ENCODE assay signal across 27 cellular contexts in the genomic region with DNA sequence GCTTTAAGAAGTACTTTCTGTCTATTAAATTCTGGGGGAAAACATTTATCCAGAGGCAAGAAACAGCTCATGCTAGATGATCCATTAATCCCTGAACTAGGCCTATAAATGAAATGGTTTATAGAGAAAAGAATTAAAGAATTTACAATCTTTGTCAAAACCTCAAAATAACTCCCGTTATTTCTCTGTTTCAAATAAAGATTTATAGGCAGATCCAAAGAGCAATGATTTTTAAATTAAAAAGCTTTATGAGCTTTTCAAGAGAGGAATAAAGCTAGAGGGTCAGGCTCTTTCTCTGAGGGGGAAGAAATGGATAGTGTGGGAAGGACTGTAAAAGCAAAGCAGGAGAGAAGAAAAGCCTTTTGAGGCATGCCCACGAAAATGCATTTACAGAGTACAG.
DNase-seq lines count a peak whose midpoint lies in the region; ATAC-seq and TF ChIP-seq lines count a peak whose summit lies in the region.
"Had no signal": no experiment of that assay in that cellular context is flagged by ENCODE, and none has a peak within 500 bp of the region (broad histone marks: within the 10 kb centered on the region; RNA-seq: fewer than 3 reads in every experiment).

No MANE protein-coding gene starts in this region.

- H2AFZ ChIP-seq in osteoblast (ENCODE audit: low read length), result no peak overlapping the region

- no peak overlapping the region for H3K4me2 ChIP-seq in osteoblast (ENCODE audit: insufficient read depth, low read length)
- H3K4me2 ChIP-seq: KMS-11 had no signal

- no peaks in the 10 kb centered on the region; the same call in 1 of the 2 replicates for H3K9me3 Mint-ChIP-seq in HFFc6
- H3K9me3 Mint-ChIP-seq: CD4-positive, alpha-beta memory T cell; T-cell had no signal

- H3K4me3 ChIP-seq in fibroblast of villous mesenchyme (ENCODE audit: low read depth, low read length) (no peak overlapping the region), osteoblast (ENCODE audit: insufficient read depth, low read length) (no peak overlapping the region), right lobe of liver (no peak overlapping the region)
- H3K4me3 ChIP-seq: GM12878, Peyer's patch had no signal

- H3K27ac ChIP-seq in osteoblast (ENCODE audit: low read depth, low read length), result peak overlapping the region; percentile 74
- H3K27ac ChIP-seq in right lobe of liver, result no peak overlapping the region
- H3K27ac ChIP-seq: HL-60, KMS-11, Peyer's patch had no signal

- no peaks in the 10 kb centered on the region for H4K20me1 ChIP-seq in osteoblast (ENCODE audit: insufficient read depth, low read length)

- H3K4me3 Mint-ChIP-seq in HFFc6, result peak overlapping the region; percentile 14; the same call in 1 of the 2 replicates
- H3K4me3 Mint-ChIP-seq: CD4-positive, alpha-beta memory T cell; IgD-negative memory B cell; T-cell had no signal

- 74% methylated on average over 2 of the region's 2 CpGs for WGBS in right lobe of liver (ENCODE audit: insufficient coverage, low coverage, low lambda C conversion rate, missing lambda C conversion rate)

- no peaks in the 10 kb centered on the region for H3K36me3 Mint-ChIP-seq in HFFc6 (ENCODE audit: low read depth)
- H3K36me3 Mint-ChIP-seq: CD4-positive, alpha-beta memory T cell; T-cell had no signal

- TF ChIP-seq CTCF in HFFc6 (IDR thresholded peaks at IDR 0.05) (no peak), fibroblast of villous mesenchyme (IDR thresholded peaks at IDR 0.05; ENCODE audit: insufficient read depth, low read depth, low read length) (no peak), osteoblast (IDR thresholded peaks at IDR 0.05; ENCODE audit: extremely low read depth, low read depth, low read length) (no peak), right lobe of liver (IDR thresholded peaks at IDR 0.05) (no peak)

- peaks cover 55% of the 10 kb centered on the region for H3K4me1 Mint-ChIP-seq in HFFc6 (ENCODE audit: low read depth)
- H3K4me1 Mint-ChIP-seq: CD4-positive, alpha-beta memory T cell; IgD-negative memory B cell; T-cell had no signal

- no peaks in the 10 kb centered on the region; the same call in 1 of the 2 replicates for H3K27me3 Mint-ChIP-seq in HFFc6 (ENCODE audit: insufficient read depth)

- H3K9me3 ChIP-seq in osteoblast (ENCODE audit: low read depth, low read length), result no peaks in the 10 kb centered on the region
- no peaks in the 10 kb centered on the region for H3K9me3 ChIP-seq in right lobe of liver
- H3K9me3 ChIP-seq: Peyer's patch had no signal

- H3K4me1 ChIP-seq in osteoblast (ENCODE audit: insufficient read depth, low read length) (peaks cover 17% of the 10 kb centered on the region), right lobe of liver (no peaks in the 10 kb centered on the region)
- H3K4me1 ChIP-seq: Peyer's patch had no signal

- no peaks in the 10 kb centered on the region for H3K27me3 ChIP-seq in osteoblast (ENCODE audit: insufficient read depth, low read length)
- H3K27me3 ChIP-seq in right lobe of liver, result no peaks in the 10 kb centered on the region
- H3K27me3 ChIP-seq: Peyer's patch had no signal

- no peak for ATAC-seq in right lobe of liver
- ATAC-seq: GM12878, T-cell had no signal

- no peak for TF ChIP-seq POLR2A in right lobe of liver (IDR thresholded peaks at IDR 0.05)

- DNase-seq in EH (ENCODE audit: low read depth) (peak; percentile 39), HFFc6 (no peak), fibroblast of villous mesenchyme (ENCODE audit: low read depth) (peak; percentile 36), osteoblast (ENCODE audit: insufficient read length, low spot score, missing footprints) (no peak), SKM-1 (lab: John Stamatoyannopoulos, UW; ENCODE audit: unreplicated experiment) (no peak), NCI-H1930 (lab: John Stamatoyannopoulos, UW) (no peak), right lobe of liver (no peak)
- DNase-seq in stimulated activated CD8-positive, alpha-beta memory T cell treated with anti-CD3 and anti-CD28 coated beads, Interleukin-4, amount 100 ng/mL, for 48 hours, result no peak
- DNase-seq: AML-193; C1 segment of cervical spinal cord; CD4-positive, alpha-beta memory T cell; COR-L47; DMS53; GDM1; NCI-H1048; NCI-H1417; NCI-H1694; NCI-H2081; NCI-H2227 treated with DMSO at 0.1 percent for 48 hours; NCI-H526 treated with DMSO at 0.1 percent for 48 hours; Peyer's patch; SIG-M5; T-cell had no signal

- H3K36me3 ChIP-seq in osteoblast (ENCODE audit: insufficient read depth, low read length), result no peaks in the 10 kb centered on the region
- H3K36me3 ChIP-seq in right lobe of liver, result no peaks in the 10 kb centered on the region
- H3K36me3 ChIP-seq: Peyer's patch had no signal

- peak overlapping the region; percentile 81 for H3K27ac Mint-ChIP-seq in HFFc6
- H3K27ac Mint-ChIP-seq: CD4-positive, alpha-beta memory T cell; IgD-negative memory B cell; T-cell had no signal

- no peaks in the 10 kb centered on the region for H3K79me2 ChIP-seq in osteoblast (ENCODE audit: insufficient read depth, low read length)

- intact Hi-C loops in right lobe of liver (cut with DNase I), result no loop called here

Comparison
In these comparisons a context has a peak if more than half of its experiments do, and no peak if none do; other contexts are left out.
1. DNase-seq: peak in EH (single experiment) and fibroblast of villous mesenchyme (single experiment); none in HFFc6 (single experiment), osteoblast (single experiment), SKM-1 (single experiment), NCI-H1930 (0 of 2), stimulated activated CD8-positive, alpha-beta memory T cell treated with anti-CD3 and anti-CD28 coated beads, Interleukin-4, amount 100 ng/mL, for 48 hours (single experiment) and right lobe of liver (0 of 3).